ENCODE assay signal across 16 cellular contexts in genomic region chr3:194271459-194272035, GRCh38.
DNase-seq lines count a peak whose midpoint lies in the region; ATAC-seq and TF ChIP-seq lines count a peak whose summit lies in the region.
"Had no signal": no experiment of that assay in that cellular context is flagged by ENCODE, and none has a peak within 500 bp of the region (broad histone marks: within the 10 kb centered on the region; RNA-seq: fewer than 3 reads in every experiment).

No MANE protein-coding gene starts in this region.

- peaks cover 3 to 60% (median 48%) of the 10 kb centered on the region in 4 donors for H3K4me1 ChIP-seq in tibial artery

- ATAC-seq in HG02759 (IDR thresholded peaks at IDR 0.05; ENCODE audit: unreplicated experiment) (no peak), T-helper 17 cell (no peak)
- ATAC-seq: GM12878 had no signal

- H3K4me1 Mint-ChIP-seq in nephron = peaks cover 80% of the 10 kb centered on the region
- H3K4me1 Mint-ChIP-seq in T-helper 17 cell = peaks cover 16% of the 10 kb centered on the region

- H3K36me3 Mint-ChIP-seq in nephron (ENCODE audit: low read depth) (no peaks in the 10 kb centered on the region), T-helper 17 cell (ENCODE audit: low read depth) (peaks cover 2% of the 10 kb centered on the region)

- H3K4me3 ChIP-seq in dorsolateral prefrontal cortex (peak overlapping the region in 7 of 59 donors; percentile 0 to 31 (median 18)), tibial artery (peak overlapping the region in 1 of 2 donors; percentile 29)
- H3K4me3 ChIP-seq: GM12878 had no signal

- peak overlapping the region; percentile 65 to 98 (median 93) for H3K27ac ChIP-seq in dorsolateral prefrontal cortex
- peak overlapping the region; percentile 76 to 91 for H3K27ac ChIP-seq in tibial artery
- H3K27ac ChIP-seq: neutrophil had no signal

- peak in 9 of 56 donors; percentile 1 to 49 (median 7) for TF ChIP-seq CTCF in dorsolateral prefrontal cortex (IDR thresholded peaks at IDR 0.05 in 54 of 56, conservative IDR thresholded peaks at IDR 0.05 in 2 of 56; ENCODE audit: low read depth in 1 of 56, partially characterized antibody in 56 of 56)
- TF ChIP-seq CTCF in nephron (IDR thresholded peaks at IDR 0.05; ENCODE audit: unreplicated experiment in 3 of 3) = no peak
- TF ChIP-seq CTCF in tibial artery (IDR thresholded peaks at IDR 0.05) = no peak

- H3K27me3 ChIP-seq in dorsolateral prefrontal cortex (no peaks in the 10 kb centered on the region), tibial artery (no peaks in the 10 kb centered on the region)

- H3K4me3 Mint-ChIP-seq in nephron (no peak overlapping the region), T-helper 17 cell (no peak overlapping the region)

- DNase-seq in activated CD8-positive, alpha-beta memory T cell treated with anti-CD3 and anti-CD28 coated beads, Interleukin-2, amount 50 U/mL, for 48 hours = peak; percentile 28
- no peak for DNase-seq in activated CD8-positive, alpha-beta memory T cell treated with anti-CD3 and anti-CD28 coated beads for 24 hours
- DNase-seq in dorsolateral prefrontal cortex = peak in 1 of 10 donors; percentile 51
- DNase-seq in tibial artery = no peak
- no peak for DNase-seq in DMS153 treated with DMSO at 0.1 percent for 48 hours (lab: John Stamatoyannopoulos, UW; ENCODE audit: unreplicated experiment)
- no peak for DNase-seq in T-helper 17 cell
- DNase-seq: 8988T; activated CD4-positive, alpha-beta T cell treated with anti-CD3 and anti-CD28 coated beads for 1 hour; activated naive CD4-positive, alpha-beta T cell treated with anti-CD3 and anti-CD28 coated beads, Interleukin-2, amount 50 U/mL, for 16 hours; DMS153; MV-4-11; NCI-H446 treated with DMSO at 0.1 percent for 48 hours had no signal

- intact Hi-C loops in dorsolateral prefrontal cortex (cut with DNase I) (loop anchor here (2.0 to 5.0 kb wide), 3 partner anchors 41 to 131 kb away; no protein-coding TSS in a partner anchor), tibial artery (cut with DNase I; ENCODE audit: low total_unique reads) (loop anchor here (5.0 kb wide), 2 partner anchors 134 to 269 kb away; partner anchors contain the start of gene HES1)

- no peaks in the 10 kb centered on the region for H3K36me3 ChIP-seq in tibial artery
- H3K36me3 ChIP-seq: neutrophil had no signal

- H3K9me3 Mint-ChIP-seq in nephron = no peaks in the 10 kb centered on the region

- H3K27ac Mint-ChIP-seq in nephron (peak overlapping the region; percentile 23 to 68 (median 48)), T-helper 17 cell (no peak overlapping the region)

- no peaks in the 10 kb centered on the region for H3K9me3 ChIP-seq in tibial artery
- no peaks in the 10 kb centered on the region for H3K9me3 ChIP-seq in T-helper 17 cell (ENCODE audit: control insufficient read depth, low read length, poor library complexity, severe bottlenecking)
- H3K9me3 ChIP-seq: neutrophil had no signal

- peaks cover 38% of the 10 kb centered on the region for H3K27me3 Mint-ChIP-seq in nephron (ENCODE audit: low read depth)
- H3K27me3 Mint-ChIP-seq in T-helper 17 cell = peaks cover 14% of the 10 kb centered on the region
